In genomic region chr13:71492346-71492871, GRCh38 we compare ENCODE assay signal across 21 cellular contexts.
"Had no signal": no experiment of that assay in that cellular context is flagged by ENCODE, and none has a peak within 500 bp of the region (broad histone marks: within the 10 kb centered on the region; RNA-seq: fewer than 3 reads in every experiment).

No MANE protein-coding gene starts in this region.

- H3K4me2 ChIP-seq: KMS-11, SK-N-SH had no signal

- H3K9me2 ChIP-seq: SK-N-SH had no signal

- DNase-seq: Kasumi-1, MM.1S, NCI-H1092 treated with DMSO at 0.1 percent for 48 hours, NCI-H1436, NCI-H187, NCI-H2029, NCI-H2081 treated with DMSO at 0.1 percent for 48 hours, NCI-H2171, NCI-H226, NCI-H446, NCI-H510A, NCI-H524 treated with DMSO at 0.1 percent for 48 hours, NCI-H774, PC-3, SHP77, SK-N-SH, SW 1271 had no signal

- ATAC-seq: K562, Panc1 had no signal

- H3K4me3 ChIP-seq: K562 had no signal

- H3K9ac ChIP-seq: KMS-11, SK-N-SH had no signal

- FAIRE-seq: K562 had no signal

- H3K9me3 ChIP-seq: SK-N-SH had no signal

- H3K27ac ChIP-seq: KMS-11, RWPE1 had no signal
